In the genomic region with DNA sequence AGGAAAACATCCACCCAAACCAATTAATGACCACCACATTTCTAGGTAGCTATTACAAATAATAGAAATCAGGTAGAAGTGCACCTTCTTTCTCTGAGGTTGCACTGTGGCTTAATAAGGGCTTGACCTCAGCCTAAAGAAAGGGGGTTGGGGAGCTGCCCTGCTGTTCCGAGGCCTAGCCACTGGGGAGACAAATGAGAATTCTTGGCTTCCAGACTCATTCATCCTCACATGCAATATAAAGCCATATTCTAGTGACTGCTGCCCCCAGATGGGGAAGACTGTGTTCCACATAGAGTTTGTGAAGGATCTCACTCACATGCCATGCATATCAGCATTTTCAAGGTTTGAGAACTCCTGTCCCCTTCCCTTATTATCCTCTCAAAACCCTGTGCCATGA, we compare ENCODE assay signal across 1 cellular context.
TF ChIP-seq lines count a peak whose summit lies in the region.

No MANE protein-coding gene starts in this region.

TF ChIP-seq in HCT116, 20 proteins besides CTCF, POLR2A, EP300 and RAD21 (continued from another document):
- no peak for TF ChIP-seq MAX (IDR thresholded peaks at IDR 0.05)
- TF ChIP-seq SIN3A (IDR thresholded peaks at IDR 0.05; ENCODE audit: low read depth), result no peak
- TF ChIP-seq TCF7L2 (IDR thresholded peaks at IDR 0.05; ENCODE audit: borderline replicate concordance, extremely low read depth, insufficient read depth, insufficient read length), result no peak
